ENCODE assay signal across 14 cellular contexts in the genomic region with DNA sequence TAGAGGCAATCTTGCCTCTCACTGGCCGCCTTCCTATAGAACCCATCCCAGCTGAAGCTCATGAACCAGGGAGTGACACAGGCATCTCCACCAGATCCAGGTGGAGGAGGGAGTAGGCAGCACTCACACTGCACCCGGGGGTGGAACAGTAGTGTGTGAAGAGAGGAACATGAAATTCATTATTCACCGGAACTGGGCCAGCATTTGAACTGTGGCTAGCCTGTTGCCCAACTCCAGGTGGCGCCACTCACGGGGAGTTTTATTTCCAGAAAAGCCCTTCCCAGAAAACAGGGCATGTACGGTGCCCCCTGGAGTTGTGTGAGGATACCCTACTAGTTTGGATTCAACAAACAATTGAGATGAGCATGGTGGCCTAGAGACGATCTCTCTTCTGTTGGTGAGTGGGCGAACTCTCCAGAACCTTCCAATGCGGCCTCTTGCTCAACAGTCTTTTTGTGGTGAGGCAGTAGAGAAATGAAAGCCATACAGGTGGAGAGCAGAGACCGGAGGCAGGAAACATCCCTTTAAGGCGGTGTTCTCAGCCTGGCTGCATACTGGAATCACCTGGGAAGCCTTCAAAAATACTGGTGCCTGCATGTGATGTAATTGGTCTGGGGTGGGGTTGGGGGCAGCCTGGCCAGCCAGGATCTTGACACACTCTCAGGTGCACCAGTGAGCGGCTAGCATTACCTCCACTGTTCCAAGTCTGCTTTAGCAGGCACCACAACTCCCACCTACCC.
A peak's percentile ranks its signal among the peaks of the same experiment; 100 is the strongest.
DNase-seq lines count a peak whose midpoint lies in the region; ATAC-seq, FAIRE-seq and TF ChIP-seq lines count a peak whose summit lies in the region.
"Had no signal": no experiment of that assay in that cellular context is flagged by ENCODE, and none has a peak within 500 bp of the region (broad histone marks: within the 10 kb centered on the region; RNA-seq: fewer than 3 reads in every experiment).

No MANE protein-coding gene starts in this region.

- H3K9ac ChIP-seq in astrocyte (ENCODE audit: low read length) = no peak overlapping the region

- no peaks in the 10 kb centered on the region for H3K36me3 ChIP-seq in astrocyte (ENCODE audit: insufficient read depth, low read length)
- H3K36me3 ChIP-seq in lower lobe of right lung = no peaks in the 10 kb centered on the region
- H3K36me3 ChIP-seq: heart left ventricle, pancreas had no signal

- FAIRE-seq in D721Med (lab: Jason Lieb, UNC) (no peak), astrocyte (lab: Jason Lieb, UNC) (no peak)
- FAIRE-seq: GM12891, pancreas had no signal

- H3K9me3 Mint-ChIP-seq in astrocyte (ENCODE audit: unreplicated experiment) = peaks cover 3% of the 10 kb centered on the region
- H3K9me3 Mint-ChIP-seq in T-helper 2 cell treated with Interferon-gamma antibody and Interleukin-4, amounts not matched to agents 5 μg/mL and 100 μg/mL, for 36 hours = no peaks in the 10 kb centered on the region

- no peaks in the 10 kb centered on the region for H3K9me3 ChIP-seq in astrocyte (ENCODE audit: insufficient read depth, low read depth, low read length)
- H3K9me3 ChIP-seq in lower lobe of right lung = no peaks in the 10 kb centered on the region
- H3K9me3 ChIP-seq: heart left ventricle, pancreas had no signal

- H3K27me3 ChIP-seq in astrocyte (ENCODE audit: insufficient read depth, low read length) (no peaks in the 10 kb centered on the region), lower lobe of right lung (ENCODE audit: low read depth) (no peaks in the 10 kb centered on the region)
- H3K27me3 ChIP-seq: pancreas had no signal

- no peaks in the 10 kb centered on the region for H3K36me3 Mint-ChIP-seq in astrocyte (ENCODE audit: low read depth, unreplicated experiment)
- no peaks in the 10 kb centered on the region for H3K36me3 Mint-ChIP-seq in T-helper 2 cell treated with Interferon-gamma antibody and Interleukin-4, amounts not matched to agents 5 μg/mL and 100 μg/mL, for 36 hours (ENCODE audit: low read depth)
- H3K36me3 Mint-ChIP-seq: activated naive CD8-positive, alpha-beta T cell had no signal

- H3K4me1 ChIP-seq in astrocyte (ENCODE audit: insufficient read depth, low read length) = no peaks in the 10 kb centered on the region
- H3K4me1 ChIP-seq in lower lobe of right lung = peaks cover 4% of the 10 kb centered on the region
- H3K4me1 ChIP-seq: heart left ventricle, pancreas had no signal

- H3K27ac ChIP-seq in astrocyte (ENCODE audit: low read depth, low read length) = no peak overlapping the region
- H3K27ac ChIP-seq in lower lobe of right lung = no peak overlapping the region
- H3K27ac ChIP-seq: heart left ventricle, pancreas had no signal

- H2AFZ ChIP-seq in astrocyte (ENCODE audit: low read depth, low read length) = no peak overlapping the region

- no peak overlapping the region for H3K4me2 ChIP-seq in astrocyte (ENCODE audit: low read length)

- H3K4me3 ChIP-seq in HFF-Myc (replicated peaks; ENCODE audit: low read depth, low read length) (no peak overlapping the region), astrocyte (ENCODE audit: insufficient read depth, low read depth, low read length) (no peak overlapping the region), lower lobe of right lung (no peak overlapping the region)
- H3K4me3 ChIP-seq: heart left ventricle, pancreas had no signal

- in situ Hi-C loops in KBM-7 (cut with MboI; ENCODE audit: low pct_unique_long_range_greater_than_20kb, low sequenced_read_pairs) = no loop called here

- intact Hi-C loops in lower lobe of right lung (cut with DNase I) = no loop called here

- no peak for DNase-seq in D721Med (ENCODE audit: insufficient read length, low spot score)
- no peak for DNase-seq in HFF-Myc (ENCODE audit: extremely low read depth, low read depth)
- DNase-seq in astrocyte (ENCODE audit: low read depth) = no peak
- DNase-seq in lower lobe of right lung = no peak
- no peak for DNase-seq in KBM-7
- DNase-seq in T-helper 2 cell treated with Interferon-gamma antibody and Interleukin-4, amounts not matched to agents 5 μg/mL and 100 μg/mL, for 36 hours (ENCODE audit: low spot score) = no peak
- DNase-seq in GOT3 (lab: John Stamatoyannopoulos, UW) = no peak
- DNase-seq: heart left ventricle, NCI-H1436 treated with DMSO at 0.1 percent for 48 hours, pancreas, T1000 had no signal

- H3K79me2 ChIP-seq in astrocyte (ENCODE audit: insufficient read depth, low read length) = no peaks in the 10 kb centered on the region

- H3K27me3 Mint-ChIP-seq in astrocyte (ENCODE audit: low read depth, unreplicated experiment) = peaks cover 9% of the 10 kb centered on the region
- H3K27me3 Mint-ChIP-seq in T-helper 2 cell treated with Interferon-gamma antibody and Interleukin-4, amounts not matched to agents 5 μg/mL and 100 μg/mL, for 36 hours (ENCODE audit: low read depth) = peaks cover 6% of the 10 kb centered on the region

- H3K4me3 Mint-ChIP-seq in astrocyte (ENCODE audit: unreplicated experiment) = no peak overlapping the region
- H3K4me3 Mint-ChIP-seq in T-helper 2 cell treated with Interferon-gamma antibody and Interleukin-4, amounts not matched to agents 5 μg/mL and 100 μg/mL, for 36 hours = no peak overlapping the region
- H3K4me3 Mint-ChIP-seq: activated naive CD8-positive, alpha-beta T cell had no signal

- no peaks in the 10 kb centered on the region for H3K4me1 Mint-ChIP-seq in astrocyte (ENCODE audit: low read depth, unreplicated experiment)
- H3K4me1 Mint-ChIP-seq in T-helper 2 cell treated with Interferon-gamma antibody and Interleukin-4, amounts not matched to agents 5 μg/mL and 100 μg/mL, for 36 hours (ENCODE audit: low read depth) = peaks cover 7% of the 10 kb centered on the region

- ATAC-seq in lower lobe of right lung = no peak
- ATAC-seq in HG02610 (IDR thresholded peaks at IDR 0.05; ENCODE audit: unreplicated experiment) = no peak
- ATAC-seq: heart left ventricle had no signal

- no peaks in the 10 kb centered on the region for H4K20me1 ChIP-seq in astrocyte (ENCODE audit: insufficient read depth, low read length)

- no peak overlapping the region for H3K27ac Mint-ChIP-seq in astrocyte (ENCODE audit: unreplicated experiment)
- H3K27ac Mint-ChIP-seq in T-helper 2 cell treated with Interferon-gamma antibody and Interleukin-4, amounts not matched to agents 5 μg/mL and 100 μg/mL, for 36 hours = no peak overlapping the region
- H3K27ac Mint-ChIP-seq: activated naive CD8-positive, alpha-beta T cell had no signal

- TF ChIP-seq CTCF in D721Med (IDR thresholded peaks at IDR 0.05; ENCODE audit: insufficient read depth, missing control alignments) (peak; percentile 29), HFF-Myc (IDR thresholded peaks at IDR 0.05; ENCODE audit: low read depth, low read length, missing control alignments) (peak; percentile 60), astrocyte (IDR thresholded peaks at IDR 0.05; ENCODE audit: insufficient read depth, low read depth, low read length) (peak; percentile 14), lower lobe of right lung (IDR thresholded peaks at IDR 0.05) (peak; percentile 18)
